ENCODE assay signal across 11 cellular contexts in the genomic region with DNA sequence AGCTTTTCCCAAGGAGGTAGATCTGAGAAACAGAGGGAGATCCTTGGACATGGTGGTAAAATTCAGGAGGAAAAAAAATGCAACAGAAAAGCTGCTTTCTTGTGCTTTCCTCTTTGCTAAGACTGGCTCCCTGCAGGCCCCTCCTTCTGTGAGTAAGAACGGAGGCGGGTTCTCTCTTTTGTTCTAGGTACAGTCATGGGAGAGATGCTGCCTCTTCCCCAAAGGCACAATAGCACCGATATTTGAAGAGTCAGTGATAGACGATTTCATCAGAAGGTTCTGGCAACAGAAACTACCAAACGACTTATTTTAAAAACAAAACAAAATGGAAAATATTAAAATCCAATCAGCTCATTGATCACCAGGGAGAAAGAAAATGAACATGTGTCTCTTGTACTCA. TPM values are rescaled to one million over a fixed set of nuclear protein-coding genes. Genes with fewer than 3 reads are reported as not detected.
DNase-seq lines count a peak whose midpoint lies in the region; ATAC-seq, FAIRE-seq and TF ChIP-seq lines count a peak whose summit lies in the region.
"Had no signal": no experiment of that assay in that cellular context is flagged by ENCODE, and none has a peak within 500 bp of the region (broad histone marks: within the 10 kb centered on the region; RNA-seq: fewer than 3 reads in every experiment).

No MANE protein-coding gene starts in this region.

- no peak for ATAC-seq in pancreas
- no peak for ATAC-seq in GM21717 (IDR thresholded peaks at IDR 0.05; ENCODE audit: unreplicated experiment)
- ATAC-seq: K562 had no signal

- intact Hi-C loops in pancreas (cut with DNase I): no loop called here

- H3K27ac ChIP-seq in pancreas: no peak overlapping the region

- TF ChIP-seq CTCF in pancreas (IDR thresholded peaks at IDR 0.05): no peak

- DNase-seq in ACHN (peak; percentile 86), HS-5 (ENCODE audit: low read depth) (peak; percentile 23), amniotic epithelial cell (ENCODE audit: low read depth) (peak; percentile 45), iris pigment epithelial cell (ENCODE audit: low read depth) (peak; percentile 73), pancreas (no peak), globus pallidus (ENCODE audit: low spot score) (no peak), NCI-H2227 (lab: John Stamatoyannopoulos, UW; ENCODE audit: unreplicated experiment) (no peak)
- DNase-seq: midbrain, NCI-H1694 had no signal

- in situ Hi-C loops in ACHN (cut with HindIII; ENCODE audit: low pct_ligation_motif_present, low pct_unique_long_range_greater_than_20kb, low sequenced_read_pairs): no loop called here

- FAIRE-seq in pancreas (lab: Jason Lieb, UNC): no peak
- FAIRE-seq: K562 had no signal

- WGBS in pancreas, 2 donors: 77 to 79% methylated on average over 5 of the region's 5 CpGs

- H3K4me3 ChIP-seq in pancreas: no peak overlapping the region
- H3K4me3 ChIP-seq: K562 had no signal

- H3K4me1 ChIP-seq in pancreas: peaks cover 0 to 4% (median 0%) of the 10 kb centered on the region in 3 donors

- H3K27me3 ChIP-seq in pancreas: no peaks in the 10 kb centered on the region

- H3K36me3 ChIP-seq in pancreas: no peaks in the 10 kb centered on the region

- no peaks in the 10 kb centered on the region for H3K9me3 ChIP-seq in pancreas

RNA-seq across cellular contexts. Expression of a gene that starts 32.6 kb away (rescaled TPM):
- 10 to 100 TPM; 33.8 to 71.0 (median 60.5) TPM for total RNA-seq in pancreas
- polyA plus RNA-seq in pancreas: 100 to 1,000 TPM; 277 to 284 TPM

Comparison
In these comparisons a context has a peak if more than half of its experiments do, and no peak if none do; other contexts are left out.
1. DNase-seq: peak in ACHN (single experiment), HS-5 (single experiment), amniotic epithelial cell (single experiment) and iris pigment epithelial cell (single experiment); none in pancreas (0 of 6), globus pallidus (single experiment) and NCI-H2227 (single experiment).